2 cellular contexts compared by ENCODE assay signal in the genomic region with DNA sequence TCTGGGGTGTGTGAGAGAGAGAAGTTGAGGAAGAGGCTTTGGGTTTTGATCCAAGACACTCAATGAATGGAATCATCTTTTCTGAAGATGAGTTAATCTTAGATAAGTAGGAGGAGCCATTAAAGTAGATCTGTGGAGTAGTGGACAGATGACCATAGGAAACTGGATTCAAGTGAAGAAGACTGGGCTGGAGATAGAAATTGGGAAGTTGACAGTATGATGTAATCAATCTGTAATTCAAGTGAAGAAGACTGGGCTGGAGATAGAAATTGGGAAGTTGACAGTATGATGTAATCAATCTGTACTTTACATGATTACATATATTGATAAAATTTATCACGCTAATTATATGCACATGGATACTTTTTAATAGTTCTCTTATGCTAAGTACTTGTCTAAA.
TF ChIP-seq lines count a peak whose summit lies in the region.

No MANE protein-coding gene starts in this region.

TF ChIP-seq in A549, 52 proteins besides CTCF, POLR2A, EP300 and RAD21 (continued from another document):
- no peak for TF ChIP-seq FOXS1 (CRISPR knock-in tag; IDR thresholded peaks at IDR 0.05)
- TF ChIP-seq, protein P1, sequence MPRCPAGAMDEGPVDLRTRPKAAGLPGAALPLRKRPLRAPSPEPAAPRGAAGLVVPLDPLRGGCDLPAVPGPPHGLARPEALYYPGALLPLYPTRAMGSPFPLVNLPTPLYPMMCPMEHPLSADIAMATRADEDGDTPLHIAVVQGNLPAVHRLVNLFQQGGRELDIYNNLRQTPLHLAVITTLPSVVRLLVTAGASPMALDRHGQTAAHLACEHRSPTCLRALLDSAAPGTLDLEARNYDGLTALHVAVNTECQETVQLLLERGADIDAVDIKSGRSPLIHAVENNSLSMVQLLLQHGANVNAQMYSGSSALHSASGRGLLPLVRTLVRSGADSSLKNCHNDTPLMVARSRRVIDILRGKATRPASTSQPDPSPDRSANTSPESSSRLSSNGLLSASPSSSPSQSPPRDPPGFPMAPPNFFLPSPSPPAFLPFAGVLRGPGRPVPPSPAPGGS (IDR thresholded peaks at IDR 0.05): no peak
- no peak for TF ChIP-seq CHD4 (IDR thresholded peaks at IDR 0.05; ENCODE audit: borderline replicate concordance)
- TF ChIP-seq GATA3 (IDR thresholded peaks at IDR 0.05; ENCODE audit: borderline replicate concordance): no peak
- TF ChIP-seq CBX8 (IDR thresholded peaks at IDR 0.05): no peak
TF ChIP-seq in A549: peak in this region for 0.

TF ChIP-seq in GM23338, 12 proteins besides CTCF, POLR2A, EP300 and RAD21 (continued from another document):
- TF ChIP-seq, protein P2, sequence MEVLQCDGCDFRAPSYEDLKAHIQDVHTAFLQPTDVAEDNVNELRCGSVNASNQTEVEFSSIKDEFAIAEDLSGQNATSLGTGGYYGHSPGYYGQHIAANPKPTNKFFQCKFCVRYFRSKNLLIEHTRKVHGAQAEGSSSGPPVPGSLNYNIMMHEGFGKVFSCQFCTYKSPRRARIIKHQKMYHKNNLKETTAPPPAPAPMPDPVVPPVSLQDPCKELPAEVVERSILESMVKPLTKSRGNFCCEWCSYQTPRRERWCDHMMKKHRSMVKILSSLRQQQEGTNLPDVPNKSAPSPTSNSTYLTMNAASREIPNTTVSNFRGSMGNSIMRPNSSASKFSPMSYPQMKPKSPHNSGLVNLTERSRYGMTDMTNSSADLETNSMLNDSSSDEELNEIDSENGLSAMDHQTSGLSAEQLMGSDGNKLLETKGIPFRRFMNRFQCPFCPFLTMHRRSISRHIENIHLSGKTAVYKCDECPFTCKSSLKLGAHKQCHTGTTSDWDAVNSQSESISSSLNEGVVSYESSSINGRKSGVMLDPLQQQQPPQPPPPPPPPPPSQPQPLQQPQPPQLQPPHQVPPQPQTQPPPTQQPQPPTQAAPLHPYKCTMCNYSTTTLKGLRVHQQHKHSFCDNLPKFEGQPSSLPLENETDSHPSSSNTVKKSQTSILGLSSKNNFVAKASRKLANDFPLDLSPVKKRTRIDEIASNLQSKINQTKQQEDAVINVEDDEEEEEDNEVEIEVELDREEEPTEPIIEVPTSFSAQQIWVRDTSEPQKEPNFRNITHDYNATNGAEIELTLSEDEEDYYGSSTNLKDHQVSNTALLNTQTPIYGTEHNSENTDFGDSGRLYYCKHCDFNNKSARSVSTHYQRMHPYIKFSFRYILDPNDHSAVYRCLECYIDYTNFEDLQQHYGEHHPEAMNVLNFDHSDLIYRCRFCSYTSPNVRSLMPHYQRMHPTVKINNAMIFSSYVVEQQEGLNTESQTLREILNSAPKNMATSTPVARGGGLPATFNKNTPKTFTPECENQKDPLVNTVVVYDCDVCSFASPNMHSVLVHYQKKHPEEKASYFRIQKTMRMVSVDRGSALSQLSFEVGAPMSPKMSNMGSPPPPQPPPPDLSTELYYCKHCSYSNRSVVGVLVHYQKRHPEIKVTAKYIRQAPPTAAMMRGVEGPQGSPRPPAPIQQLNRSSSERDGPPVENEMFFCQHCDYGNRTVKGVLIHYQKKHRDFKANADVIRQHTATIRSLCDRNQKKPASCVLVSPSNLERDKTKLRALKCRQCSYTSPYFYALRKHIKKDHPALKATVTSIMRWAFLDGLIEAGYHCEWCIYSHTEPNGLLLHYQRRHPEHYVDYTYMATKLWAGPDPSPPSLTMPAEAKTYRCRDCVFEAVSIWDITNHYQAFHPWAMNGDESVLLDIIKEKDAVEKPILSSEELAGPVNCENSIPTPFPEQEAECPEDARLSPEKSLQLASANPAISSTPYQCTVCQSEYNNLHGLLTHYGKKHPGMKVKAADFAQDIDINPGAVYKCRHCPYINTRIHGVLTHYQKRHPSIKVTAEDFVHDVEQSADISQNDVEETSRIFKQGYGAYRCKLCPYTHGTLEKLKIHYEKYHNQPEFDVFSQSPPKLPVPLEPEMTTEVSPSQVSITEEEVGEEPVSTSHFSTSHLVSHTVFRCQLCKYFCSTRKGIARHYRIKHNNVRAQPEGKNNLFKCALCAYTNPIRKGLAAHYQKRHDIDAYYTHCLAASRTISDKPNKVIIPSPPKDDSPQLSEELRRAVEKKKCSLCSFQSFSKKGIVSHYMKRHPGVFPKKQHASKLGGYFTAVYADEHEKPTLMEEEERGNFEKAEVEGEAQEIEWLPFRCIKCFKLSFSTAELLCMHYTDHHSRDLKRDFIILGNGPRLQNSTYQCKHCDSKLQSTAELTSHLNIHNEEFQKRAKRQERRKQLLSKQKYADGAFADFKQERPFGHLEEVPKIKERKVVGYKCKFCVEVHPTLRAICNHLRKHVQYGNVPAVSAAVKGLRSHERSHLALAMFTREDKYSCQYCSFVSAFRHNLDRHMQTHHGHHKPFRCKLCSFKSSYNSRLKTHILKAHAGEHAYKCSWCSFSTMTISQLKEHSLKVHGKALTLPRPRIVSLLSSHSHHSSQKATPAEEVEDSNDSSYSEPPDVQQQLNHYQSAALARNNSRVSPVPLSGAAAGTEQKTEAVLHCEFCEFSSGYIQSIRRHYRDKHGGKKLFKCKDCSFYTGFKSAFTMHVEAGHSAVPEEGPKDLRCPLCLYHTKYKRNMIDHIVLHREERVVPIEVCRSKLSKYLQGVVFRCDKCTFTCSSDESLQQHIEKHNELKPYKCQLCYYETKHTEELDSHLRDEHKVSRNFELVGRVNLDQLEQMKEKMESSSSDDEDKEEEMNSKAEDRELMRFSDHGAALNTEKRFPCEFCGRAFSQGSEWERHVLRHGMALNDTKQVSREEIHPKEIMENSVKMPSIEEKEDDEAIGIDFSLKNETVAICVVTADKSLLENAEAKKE (CRISPR knock-in tag; IDR thresholded peaks at IDR 0.05): no peak
- TF ChIP-seq ZNF114 (CRISPR knock-in tag; IDR thresholded peaks at IDR 0.05) (no peak), STAT1 (IDR thresholded peaks at IDR 0.05; ENCODE audit: unreplicated experiment) (no peak), EZH2 (IDR thresholded peaks at IDR 0.05; ENCODE audit: low read depth, unreplicated experiment) (no peak), EZH2phosphoT487 (IDR thresholded peaks at IDR 0.05; ENCODE audit: unreplicated experiment) (no peak), NANOG (IDR thresholded peaks at IDR 0.05; ENCODE audit: borderline replicate concordance) (no peak), ZNF331 (CRISPR knock-in tag; IDR thresholded peaks at IDR 0.05; ENCODE audit: low read depth) (no peak), JUNB (IDR thresholded peaks at IDR 0.05; ENCODE audit: unreplicated experiment) (no peak)
- TF ChIP-seq, protein P3, sequence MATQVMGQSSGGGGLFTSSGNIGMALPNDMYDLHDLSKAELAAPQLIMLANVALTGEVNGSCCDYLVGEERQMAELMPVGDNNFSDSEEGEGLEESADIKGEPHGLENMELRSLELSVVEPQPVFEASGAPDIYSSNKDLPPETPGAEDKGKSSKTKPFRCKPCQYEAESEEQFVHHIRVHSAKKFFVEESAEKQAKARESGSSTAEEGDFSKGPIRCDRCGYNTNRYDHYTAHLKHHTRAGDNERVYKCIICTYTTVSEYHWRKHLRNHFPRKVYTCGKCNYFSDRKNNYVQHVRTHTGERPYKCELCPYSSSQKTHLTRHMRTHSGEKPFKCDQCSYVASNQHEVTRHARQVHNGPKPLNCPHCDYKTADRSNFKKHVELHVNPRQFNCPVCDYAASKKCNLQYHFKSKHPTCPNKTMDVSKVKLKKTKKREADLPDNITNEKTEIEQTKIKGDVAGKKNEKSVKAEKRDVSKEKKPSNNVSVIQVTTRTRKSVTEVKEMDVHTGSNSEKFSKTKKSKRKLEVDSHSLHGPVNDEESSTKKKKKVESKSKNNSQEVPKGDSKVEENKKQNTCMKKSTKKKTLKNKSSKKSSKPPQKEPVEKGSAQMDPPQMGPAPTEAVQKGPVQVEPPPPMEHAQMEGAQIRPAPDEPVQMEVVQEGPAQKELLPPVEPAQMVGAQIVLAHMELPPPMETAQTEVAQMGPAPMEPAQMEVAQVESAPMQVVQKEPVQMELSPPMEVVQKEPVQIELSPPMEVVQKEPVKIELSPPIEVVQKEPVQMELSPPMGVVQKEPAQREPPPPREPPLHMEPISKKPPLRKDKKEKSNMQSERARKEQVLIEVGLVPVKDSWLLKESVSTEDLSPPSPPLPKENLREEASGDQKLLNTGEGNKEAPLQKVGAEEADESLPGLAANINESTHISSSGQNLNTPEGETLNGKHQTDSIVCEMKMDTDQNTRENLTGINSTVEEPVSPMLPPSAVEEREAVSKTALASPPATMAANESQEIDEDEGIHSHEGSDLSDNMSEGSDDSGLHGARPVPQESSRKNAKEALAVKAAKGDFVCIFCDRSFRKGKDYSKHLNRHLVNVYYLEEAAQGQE (IDR thresholded peaks at IDR 0.05; ENCODE audit: unreplicated experiment): no peak
